ENCODE assay signal across 22 cellular contexts in genomic region chr2:27943138-27943537, GRCh38. TPM values are rescaled to one million over a fixed set of nuclear protein-coding genes. Genes with fewer than 3 reads are reported as not detected.
DNase-seq lines count a peak whose midpoint lies in the region; ATAC-seq, FAIRE-seq and TF ChIP-seq lines count a peak whose summit lies in the region.
"Had no signal": no experiment of that assay in that cellular context is flagged by ENCODE, and none has a peak within 500 bp of the region (broad histone marks: within the 10 kb centered on the region; RNA-seq: fewer than 3 reads in every experiment).

No MANE protein-coding gene starts in this region.

- H3K4me3 Mint-ChIP-seq in GM23338 (no peak overlapping the region), neural progenitor cell (no peak overlapping the region)
- H3K4me3 Mint-ChIP-seq in activated CD8-positive, alpha-beta T cell treated with anti-CD3 and anti-CD28 coated beads, Interleukin-2, amount 10 ng/mL, durations not matched to agents 7 days and 5 days: no peak overlapping the region
- H3K4me3 Mint-ChIP-seq: CD4-positive, CD25-positive, alpha-beta regulatory T cell had no signal

- TF ChIP-seq EP300 in A549 (IDR thresholded peaks at IDR 0.05) (no peak), H1 (IDR thresholded peaks at IDR 0.05; ENCODE audit: borderline replicate concordance in 1 of 2, low read depth in 2 of 2, low read length in 2 of 2) (no peak)

- CTCF ChIA-PET in A549 (lab: Yijun Ruan, JAX): interaction anchor here (1.2 to 1.3 kb wide), 2 partner anchors 11 to 239 kb away, joined by 3 read pairs; no protein-coding TSS in a partner anchor
- CTCF ChIA-PET in H1 (lab: Charles Lee; ENCODE audit: partially characterized antibody): interaction anchor here (0.6 to 1.5 kb wide), 2 partner anchors 19 to 55 kb away, joined by 3 read pairs; no protein-coding TSS in a partner anchor
- CTCF ChIA-PET in activated CD8-positive, alpha-beta T cell treated with anti-CD3 and anti-CD28 coated beads, Interleukin-2, amount 10 ng/mL, durations not matched to agents 7 days and 5 days (lab: Charles Lee): no interaction called here

- FAIRE-seq in A549 (lab: Jason Lieb, UNC) (peak; percentile 94), H1 (lab: Jason Lieb, UNC) (peak; percentile 7)
- FAIRE-seq: GM12878 had no signal

- H3K56ac ChIP-seq in H1 (replicated peaks; ENCODE audit: insufficient read length, low read depth, low read length): no peak overlapping the region

- H3K4me1 ChIP-seq in A549: peaks cover 56% of the 10 kb centered on the region
- H3K4me1 ChIP-seq in GM23338 (ENCODE audit: insufficient read depth): peaks cover 10% of the 10 kb centered on the region
- H3K4me1 ChIP-seq in H1 (replicated peaks in 1 of 4; ENCODE audit: control insufficient read depth in 3 of 4, insufficient read depth in 4 of 4, low read length in 3 of 4): no peaks in the 10 kb centered on the region
- no peaks in the 10 kb centered on the region for H3K4me1 ChIP-seq in neural progenitor cell
- H3K4me1 ChIP-seq: BE2C had no signal

- TF ChIP-seq CTCF in A549 (IDR thresholded peaks at IDR 0.05) (no peak), GM23338 (conservative IDR thresholded peaks at IDR 0.05; ENCODE audit: low read depth in 2 of 2) (no peak), H1 (IDR thresholded peaks at IDR 0.05; ENCODE audit: control extremely low read depth in 1 of 3, insufficient read depth in 1 of 3, low read depth in 1 of 3, low read length in 3 of 3) (no peak), neural progenitor cell (IDR thresholded peaks at IDR 0.05) (no peak), lower leg skin (IDR thresholded peaks at IDR 0.05) (no peak)

- no peak overlapping the region for H3K4ac ChIP-seq in H1 (replicated peaks; ENCODE audit: insufficient read length, low read depth, low read length)

- TF ChIP-seq POLR2A in A549 (IDR thresholded peaks at IDR 0.05; ENCODE audit: low read length) (no peak), H1 (IDR thresholded peaks at IDR 0.05; ENCODE audit: control extremely low read depth in 1 of 2, low read depth in 2 of 2, low read length in 2 of 2) (no peak), lower leg skin (IDR thresholded peaks at IDR 0.05) (no peak)

- peaks cover 7% of the 10 kb centered on the region; the same call in 1 of the 2 replicates for H4K20me1 ChIP-seq in GM23338 (replicated peaks; ENCODE audit: insufficient read depth)
- H4K20me1 ChIP-seq in H1 (replicated peaks in 1 of 2; ENCODE audit: control insufficient read depth in 1 of 2, insufficient read depth in 2 of 2, low read length in 2 of 2): peaks cover 0 to 2% of the 10 kb centered on the region in 2 experiments
- no peaks in the 10 kb centered on the region for H4K20me1 ChIP-seq in neural progenitor cell (ENCODE audit: low read depth)

- H3K9me3 Mint-ChIP-seq in GM23338: no peaks in the 10 kb centered on the region
- H3K9me3 Mint-ChIP-seq in neural progenitor cell: no peaks in the 10 kb centered on the region
- no peaks in the 10 kb centered on the region for H3K9me3 Mint-ChIP-seq in activated CD8-positive, alpha-beta T cell treated with anti-CD3 and anti-CD28 coated beads, Interleukin-2, amount 10 ng/mL, durations not matched to agents 7 days and 5 days (ENCODE audit: insufficient read depth)
- H3K9me3 Mint-ChIP-seq: CD4-positive, CD25-positive, alpha-beta regulatory T cell had no signal

- no peak overlapping the region for H2BK15ac ChIP-seq in H1 (ENCODE audit: low read length)

- no peak overlapping the region for H3K27ac Mint-ChIP-seq in GM23338
- H3K27ac Mint-ChIP-seq in neural progenitor cell: no peak overlapping the region
- H3K27ac Mint-ChIP-seq in activated CD8-positive, alpha-beta T cell treated with anti-CD3 and anti-CD28 coated beads, Interleukin-2, amount 10 ng/mL, durations not matched to agents 7 days and 5 days: no peak overlapping the region

- H3K79me2 ChIP-seq in GM23338 (replicated peaks; ENCODE audit: insufficient read depth) (no peaks in the 10 kb centered on the region), H1 (ENCODE audit: control insufficient read depth in 1 of 2, insufficient read depth in 2 of 2, low read length in 2 of 2) (no peaks in the 10 kb centered on the region), neural progenitor cell (ENCODE audit: low read depth) (no peaks in the 10 kb centered on the region)

- H2AK5ac ChIP-seq in H1 (ENCODE audit: low read depth, low read length): no peak overlapping the region

- no peak overlapping the region for H2BK120ac ChIP-seq in H1 (replicated peaks; ENCODE audit: low read depth, low read length)

- peaks cover 40% of the 10 kb centered on the region for H3K27me3 ChIP-seq in GM23338 (ENCODE audit: insufficient read depth)
- H3K27me3 ChIP-seq in H1 (replicated peaks in 1 of 4; ENCODE audit: control insufficient read depth in 3 of 4, extremely low read depth in 1 of 4, insufficient read depth in 3 of 4, low read length in 3 of 4): peaks cover 0 to 8% (median 4%) of the 10 kb centered on the region in 4 experiments; a peak in 5 of 7 replicates
- no peaks in the 10 kb centered on the region for H3K27me3 ChIP-seq in neural progenitor cell
- H3K27me3 ChIP-seq: BE2C, MG63 had no signal

- no peak overlapping the region for H2BK12ac ChIP-seq in H1 (ENCODE audit: low read depth, low read length)

- H3K27ac ChIP-seq in A549 (peak overlapping the region; percentile 18 to 65; a peak in 4 of 6 replicates), GM23338 (ENCODE audit: low read depth) (no peak overlapping the region), H1 (ENCODE audit: low read depth, low read length) (no peak overlapping the region), neural progenitor cell (peak overlapping the region; percentile 18)
- H3K27ac ChIP-seq: RWPE1, SK-N-MC had no signal

- no peaks in the 10 kb centered on the region for H3K23me2 ChIP-seq in H1 (ENCODE audit: low read depth, low read length)

- H2BK5ac ChIP-seq in H1 (ENCODE audit: low read depth, low read length): no peak overlapping the region

- H3K14ac ChIP-seq in H1 (ENCODE audit: insufficient read length): no peak overlapping the region

- no peaks in the 10 kb centered on the region for H3K9me2 ChIP-seq in GM23338 (ENCODE audit: insufficient read depth)

- H3K79me1 ChIP-seq in H1 (ENCODE audit: low read depth, low read length): no peaks in the 10 kb centered on the region

- H3K36me3 Mint-ChIP-seq in GM23338 (ENCODE audit: low read depth): no peaks in the 10 kb centered on the region; the same call in 2 of the 3 replicates
- no peaks in the 10 kb centered on the region for H3K36me3 Mint-ChIP-seq in neural progenitor cell
- peaks cover 7% of the 10 kb centered on the region for H3K36me3 Mint-ChIP-seq in activated CD8-positive, alpha-beta T cell treated with anti-CD3 and anti-CD28 coated beads, Interleukin-2, amount 10 ng/mL, durations not matched to agents 7 days and 5 days (ENCODE audit: low read depth)

- H3K4me1 Mint-ChIP-seq in GM23338: peaks cover 9% of the 10 kb centered on the region; the same call in 2 of the 3 replicates
- peaks cover 3% of the 10 kb centered on the region for H3K4me1 Mint-ChIP-seq in neural progenitor cell
- peaks cover 11% of the 10 kb centered on the region for H3K4me1 Mint-ChIP-seq in activated CD8-positive, alpha-beta T cell treated with anti-CD3 and anti-CD28 coated beads, Interleukin-2, amount 10 ng/mL, durations not matched to agents 7 days and 5 days (ENCODE audit: low read depth)

- intact Hi-C loops in lower leg skin (cut with DNase I; ENCODE audit: low total_unique reads): no loop called here

- H3K27me3 Mint-ChIP-seq in GM23338 (ENCODE audit: insufficient read depth, low read depth, poor library complexity): peaks cover 16% of the 10 kb centered on the region
- no peaks in the 10 kb centered on the region for H3K27me3 Mint-ChIP-seq in neural progenitor cell (ENCODE audit: insufficient read depth, low read depth)
- H3K27me3 Mint-ChIP-seq in activated CD8-positive, alpha-beta T cell treated with anti-CD3 and anti-CD28 coated beads, Interleukin-2, amount 10 ng/mL, durations not matched to agents 7 days and 5 days (ENCODE audit: low read depth): no peaks in the 10 kb centered on the region
- H3K27me3 Mint-ChIP-seq: CD4-positive, CD25-positive, alpha-beta regulatory T cell had no signal

- H4K91ac ChIP-seq in H1 (replicated peaks; ENCODE audit: insufficient read length, low read length): no peak overlapping the region

- no peak overlapping the region for H3K4me3 ChIP-seq in A549
- no peak overlapping the region for H3K4me3 ChIP-seq in GM23338
- no peak overlapping the region for H3K4me3 ChIP-seq in H1 (ENCODE audit: extremely low read depth in 1 of 4, insufficient read depth in 2 of 4, low read depth in 3 of 4, low read length in 4 of 4)
- H3K4me3 ChIP-seq in neural progenitor cell: no peak overlapping the region
- H3K4me3 ChIP-seq in lower leg skin (ENCODE audit: low read depth, poor library complexity, severe bottlenecking): no peak overlapping the region
- H3K4me3 ChIP-seq: GM12878, MG63, SK-N-MC had no signal

- H3K36me3 ChIP-seq in GM23338 (ENCODE audit: insufficient read depth) (no peaks in the 10 kb centered on the region), H1 (ENCODE audit: control insufficient read depth in 2 of 4, insufficient read depth in 4 of 4, low read length in 3 of 4) (no peaks in the 10 kb centered on the region), neural progenitor cell (no peaks in the 10 kb centered on the region)
- H3K36me3 ChIP-seq: BE2C had no signal

- H4K5ac ChIP-seq in H1 (ENCODE audit: insufficient read length, low read depth, low read length): no peak overlapping the region

- DNase-seq in A549 (ENCODE audit: low read depth in 1 of 2, low spot score in 1 of 2): no peak
- DNase-seq in GM23338 (ENCODE audit: low spot score): peak; percentile 15
- no peak for DNase-seq in H1 (ENCODE audit: low read depth in 1 of 2, low spot score in 2 of 2)
- DNase-seq in neural progenitor cell (ENCODE audit: low spot score): no peak
- DNase-seq in T-helper 2 cell: no peak
- DNase-seq in activated CD8-positive, alpha-beta T cell treated with anti-CD3 and anti-CD28 coated beads, Interleukin-2, amount 10 ng/mL, durations not matched to agents 7 days and 5 days: no peak
- no peak for DNase-seq in lower leg skin (ENCODE audit: low spot score in 2 of 2)
- DNase-seq: BE2C; CD4-positive, CD25-positive, alpha-beta regulatory T cell; EL; MG63; NCI-H1092 treated with DMSO at 0.1 percent for 48 hours; NCI-H146; NCI-H2029; NCI-H345; NCI-H774; NK-92 treated with Interleukin-12 subunit alpha and Interleukin-12 subunit beta, amount 100 ng/mL, for 24 hours; SHP77 treated with DMSO at 0.1 percent for 48 hours; SW 1271 had no signal

- H3K23ac ChIP-seq in H1 (ENCODE audit: insufficient read length): no peak overlapping the region

- H2BK20ac ChIP-seq in H1 (ENCODE audit: low read length): no peak overlapping the region

- H3K9me3 ChIP-seq in A549 (no peaks in the 10 kb centered on the region), H1 (ENCODE audit: insufficient read depth in 2 of 2, low read depth in 1 of 2, low read length in 1 of 2) (no peaks in the 10 kb centered on the region), neural progenitor cell (ENCODE audit: low read depth) (no peaks in the 10 kb centered on the region)
- H3K9me3 ChIP-seq: BE2C, MG63 had no signal

- ATAC-seq in A549 (peak in 1 of 2 experiments; percentile 23; a peak in 1 of 6 replicates), GM23338 (peak; percentile 54; the same call in 2 of the 3 replicates)
- ATAC-seq in activated CD8-positive, alpha-beta T cell treated with anti-CD3 and anti-CD28 coated beads, Interleukin-2, amount 10 ng/mL, durations not matched to agents 7 days and 5 days: no peak
- ATAC-seq: GM12878 had no signal

- WGBS in A549 (ENCODE audit: missing lambda C conversion rate): 98% methylated on average over 2 of the region's 2 CpGs
- 88% methylated on average over 2 of the region's 2 CpGs; no CpG with 5 or more reads in 1 of the 2 experiments for WGBS in H1 (ENCODE audit: extremely low coverage in 1 of 2, insufficient coverage in 1 of 2, insufficient read length in 1 of 2, insufficient replicate concordance in 2 of 2, low coverage in 1 of 2, low lambda C conversion rate in 2 of 2, missing lambda C conversion rate in 1 of 2), 2 experiments
- WGBS in lower leg skin, 2 donors: 85 to 89% methylated on average over 2 of the region's 2 CpGs

- H2AFZ ChIP-seq in GM23338 (no peak overlapping the region), H1 (ENCODE audit: low read length) (no peak overlapping the region), neural progenitor cell (replicated peaks) (no peak overlapping the region)

- no peak overlapping the region for H4K8ac ChIP-seq in H1 (ENCODE audit: extremely low read depth, insufficient read depth, low read length)

- TF ChIP-seq RAD21 in A549 (conservative IDR thresholded peaks at IDR 0.05 in 1 of 2, IDR thresholded peaks at IDR 0.05 in 1 of 2): no peak
- no peak for TF ChIP-seq RAD21 in H1 (IDR thresholded peaks at IDR 0.05 in 1 of 2, conservative IDR thresholded peaks at IDR 0.05 in 1 of 2; ENCODE audit: low read depth in 2 of 2, low read length in 2 of 2)

- no peak overlapping the region for H3K18ac ChIP-seq in H1 (ENCODE audit: extremely low read depth, low read length)

- H3K4me2 ChIP-seq in A549 (peak overlapping the region; percentile 3; the same call in 1 of the 3 replicates), GM23338 (no peak overlapping the region), H1 (ENCODE audit: insufficient read depth in 1 of 2, low read depth in 2 of 2, low read length in 2 of 2) (no peak overlapping the region), neural progenitor cell (no peak overlapping the region)

- H3F3A ChIP-seq in GM23338 (replicated peaks; ENCODE audit: low read depth): no peaks in the 10 kb centered on the region
- H3F3A ChIP-seq in neural progenitor cell (ENCODE audit: low read depth): no peaks in the 10 kb centered on the region

- no peak overlapping the region for H3K9ac ChIP-seq in H1 (replicated peaks in 1 of 4; ENCODE audit: extremely low read depth in 1 of 4, low read depth in 3 of 4, low read length in 3 of 4)
- H3K9ac ChIP-seq in neural progenitor cell: no peak overlapping the region

- POLR2A ChIA-PET in A549 (lab: Yijun Ruan, JAX) (no interaction called here), H1 (lab: Charles Lee; ENCODE audit: partially characterized antibody) (no interaction called here)
- POLR2A ChIA-PET in activated CD8-positive, alpha-beta T cell treated with anti-CD3 and anti-CD28 coated beads, Interleukin-2, amount 10 ng/mL, durations not matched to agents 7 days and 5 days (lab: Charles Lee): no interaction called here

RNA-seq across cellular contexts. Expression of gene BABAM2, which starts 52.6 kb away (rescaled TPM):
- 78.4 and 87.1 TPM in 2 replicates for polyA plus RNA-seq in A549 (2011; rRNA removed)
- polyA plus RNA-seq in A549 (2012; cell fraction: cytosol; rRNA removed): 36.4 and 40.0 TPM in 2 replicates
- polyA plus RNA-seq in A549 (2012; cell fraction: nucleus; rRNA removed): 23.5 and 26.3 TPM in 2 replicates
- 52.9 to 54.0 TPM (median 53.7 TPM) in 3 replicates for polyA plus RNA-seq in A549 (2017; fragmentation: RNase III; extraction: RNeasy Plus Mini Kit Qiagen cat#74134 plus additional on column Dnase treatment)
- 60.8 and 68.7 TPM in 2 replicates for polyA minus RNA-seq in A549 (2011; rRNA and poly(A)+ RNA removed)
- total RNA-seq in GM23338 (2014; rRNA removed; shearing (Covaris generic)): 21.5 and 27.9 TPM in 2 replicates
- 17.8 and 18.4 TPM in 2 replicates for polyA plus RNA-seq in GM23338 (2016; fragmentation: Nextera tagmentation; extraction: Ambion mirVana)
- total RNA-seq in H1 (2021; fragmentation: NEBNext Ultra II Directional; extraction: Animal tissue kit (Norgen Biotek cat#: 25700)): 20.1 and 20.9 TPM in 2 replicates
- polyA plus RNA-seq in H1 (2011; rRNA removed): 12.1 and 15.8 TPM in 2 replicates
- 14.7 TPM for polyA plus RNA-seq in H1 (2011; cell fraction: cytosol; rRNA removed)
- polyA plus RNA-seq in H1 (2011; cell fraction: nucleus; rRNA removed): 11.6 TPM
- 16.3 to 24.7 TPM (median 19.7 TPM) in 4 replicates for polyA plus RNA-seq in H1 (2012, experiment 1 of 2)
- polyA plus RNA-seq in H1 (2012, experiment 2 of 2): 23.4 TPM
- 21.1 TPM for polyA plus RNA-seq in H1 (2013, experiment 1 of 2)
- polyA plus RNA-seq in H1 (2013, experiment 2 of 2): 20.7 TPM
- 26.3 and 26.5 TPM in 2 replicates for polyA minus RNA-seq in H1 (2011; rRNA and poly(A)+ RNA removed)
- 11.8 TPM for polyA minus RNA-seq in H1 (2011; cell fraction: cytosol; rRNA and poly(A)+ RNA removed)
- 58.5 TPM for polyA minus RNA-seq in H1 (2011; cell fraction: nucleus; rRNA and poly(A)+ RNA removed)
- 34.6 and 34.8 TPM in 2 replicates for total RNA-seq in neural progenitor cell (ENCODE audit: low replicate concordance)
- 10 to 100 TPM; 47.0 to 49.0 TPM for total RNA-seq in activated CD8-positive, alpha-beta T cell treated with anti-CD3 and anti-CD28 coated beads, Interleukin-2, amount 10 ng/mL, durations not matched to agents 7 days and 5 days
- total RNA-seq in lower leg skin: 10 to 100 TPM; 18.4 to 28.5 (median 23.9) TPM

RNA-seq across cellular contexts. Expression of gene RBKS, which starts 53.0 kb away (rescaled TPM):
- polyA plus RNA-seq in A549 (2011; rRNA removed) (7.4 and 8.5 TPM in 2 replicates), A549 (2017; fragmentation: RNase III; extraction: RNeasy Plus Mini Kit Qiagen cat#74134 plus additional on column Dnase treatment) (7.6 to 9.5 TPM (median 8.5 TPM) in 3 replicates), GM23338 (2016; fragmentation: Nextera tagmentation; extraction: Ambion mirVana) (1.3 and 1.5 TPM in 2 replicates), H1 (2011; rRNA removed) (1.3 and 1.5 TPM in 2 replicates)
- 5.5 and 6.7 TPM in 2 replicates for polyA plus RNA-seq in A549 (2012; cell fraction: cytosol; rRNA removed)
- polyA plus RNA-seq in A549 (2012; cell fraction: nucleus; rRNA removed): 3.3 and 4.3 TPM in 2 replicates
- polyA minus RNA-seq in A549 (2011; rRNA and poly(A)+ RNA removed): 5.5 and 5.9 TPM in 2 replicates
- 0.54 and 1.5 TPM in 2 replicates for total RNA-seq in GM23338 (2014; rRNA removed; shearing (Covaris generic))
- total RNA-seq in H1 (2021; fragmentation: NEBNext Ultra II Directional; extraction: Animal tissue kit (Norgen Biotek cat#: 25700)): 0.75 and 1.1 TPM in 2 replicates
- polyA plus RNA-seq in H1 (2011; cell fraction: cytosol; rRNA removed): 1.5 TPM
- 0.56 TPM for polyA plus RNA-seq in H1 (2011; cell fraction: nucleus; rRNA removed)
- 1.2 to 2.3 TPM (median 1.5 TPM) in 4 replicates for polyA plus RNA-seq in H1 (2012, experiment 1 of 2)
- 0.91 TPM for polyA plus RNA-seq in H1 (2012, experiment 2 of 2)
- polyA plus RNA-seq in H1 (2013, experiment 1 of 2): 0.71 TPM
- 0.81 TPM for polyA plus RNA-seq in H1 (2013, experiment 2 of 2)
- polyA minus RNA-seq in H1 (2011; rRNA and poly(A)+ RNA removed): 1.1 and 1.3 TPM in 2 replicates
- polyA minus RNA-seq in H1 (2011; cell fraction: cytosol; rRNA and poly(A)+ RNA removed): 0.95 TPM
- polyA minus RNA-seq in H1 (2011; cell fraction: nucleus; rRNA and poly(A)+ RNA removed): 1.8 TPM
- total RNA-seq in neural progenitor cell (ENCODE audit: low replicate concordance) (4.3 and 8.5 TPM in 2 replicates), lower leg skin (1 to 10 TPM in 3 of 4 donors, under 1 TPM in 1; 0.95 to 2.6 (median 1.3) TPM)
- total RNA-seq in activated CD8-positive, alpha-beta T cell treated with anti-CD3 and anti-CD28 coated beads, Interleukin-2, amount 10 ng/mL, durations not matched to agents 7 days and 5 days: 1 to 10 TPM; 1.5 to 1.6 TPM

Comparison
In these comparisons a context has a peak if more than half of its experiments do, and no peak if none do; other contexts are left out.
1. H3K27ac ChIP-seq: peak in A549 (2 of 2) and neural progenitor cell (single experiment); none in GM23338 (single experiment) and H1 (single experiment).